27 cellular contexts compared by ENCODE assay signal in genomic region chr11:88259431-88259830, GRCh38.
"Had no signal": no experiment of that assay in that cellular context is flagged by ENCODE, and none has a peak within 500 bp of the region (broad histone marks: within the 10 kb centered on the region; RNA-seq: fewer than 3 reads in every experiment).

No MANE protein-coding gene starts in this region.

- ATAC-seq: stimulated activated effector memory CD8-positive, alpha-beta T cell treated with anti-CD3 and anti-CD28 coated beads, Interleukin-12 subunit alpha, Interleukin-12 subunit beta, amount 100 ng/mL, for 72 hours; stimulated activated memory B cell treated with anti-CD40 and anti-IgM and Interleukin-4, amounts not matched to agents 10 μg/mL and 1 μg/mL and 100 μg/mL, for 72 hours; stimulated activated naive B cell treated with anti-CD40 and anti-IgM and Interleukin-4, amounts not matched to agents 10 μg/mL and 1 μg/mL and 100 μg/mL, for 72 hours; stimulated activated naive CD8-positive, alpha-beta T cell treated with anti-CD3 and anti-CD28 coated beads, Interleukin-15, amount 100 ng/mL, for 72 hours; stimulated activated naive CD8-positive, alpha-beta T cell treated with anti-CD3 and anti-CD28 coated beads, Interleukin-15, Interleukin-2, amounts not matched to agents 100 U/mL and 50 U/mL, for 24 hours; upper lobe of right lung had no signal

- H3K36me3 ChIP-seq: suprapubic skin, thoracic aorta, thyroid gland, tibial artery, transverse colon, upper lobe of left lung, uterus, vagina had no signal

- H3K4me3 ChIP-seq: stomach, suprapubic skin, testis, thoracic aorta, thyroid gland, tibial artery, tibial nerve, transverse colon, upper lobe of left lung, upper lobe of right lung, uterus, vagina had no signal

- H3K9me3 ChIP-seq: testis, thyroid gland had no signal

- DNase-seq: stimulated activated CD4-positive, alpha-beta T cell treated with anti-CD3 and anti-CD28 coated beads, Interleukin-2, amount 100 ng/mL, for 48 hours; stimulated activated CD4-positive, alpha-beta T cell treated with anti-CD3 and anti-CD28 coated beads, Interleukin-4, amount 100 ng/mL, for 1 hour; stimulated activated CD4-positive, alpha-beta T cell treated with anti-CD3 and anti-CD28 coated beads, Interleukin-4, amount 100 ng/mL, for 24 hours; stimulated activated CD4-positive, alpha-beta T cell treated with anti-CD3 and anti-CD28 coated beads, Interleukin-4, amount 100 ng/mL, for 4 hours; stimulated activated CD8-positive, alpha-beta memory T cell treated with anti-CD3 and anti-CD28 coated beads, Interleukin-4, amount 100 ng/mL, for 48 hours; stimulated activated naive B cell treated with anti-CD40 and anti-IgM and Interleukin-4, amounts not matched to agents 10 μg/mL and 1 μg/mL and 100 μg/mL, for 72 hours; stimulated activated naive CD4-positive, alpha-beta T cell; stimulated activated naive CD4-positive, alpha-beta T cell treated with Interleukin-2 at 50 U/mL for 16 hours; stimulated activated naive CD8-positive, alpha-beta T cell treated with anti-CD3 and anti-CD28 coated beads, Interleukin-15, amount 100 ng/mL, for 72 hours; stimulated activated naive CD8-positive, alpha-beta T cell treated with anti-CD3 and anti-CD28 coated beads, Interleukin-15, Interleukin-2, amounts not matched to agents 100 U/mL and 50 U/mL, for 24 hours; stomach; substantia nigra; testis; thyroid gland; tibial artery; transverse colon; trophoblast cell; upper lobe of left lung; upper lobe of right lung; uterus had no signal

- FAIRE-seq: urothelium cell line had no signal

- H3K4me1 ChIP-seq: stomach, suprapubic skin, testis, thyroid gland, tibial artery, tibial nerve, transverse colon, upper lobe of left lung, upper lobe of right lung, uterus, vagina had no signal

- H3K27ac ChIP-seq: stomach, suprapubic skin, testis, thoracic aorta, thyroid gland, tibial artery, tibial nerve, transverse colon, upper lobe of left lung, upper lobe of right lung, uterus, vagina had no signal

- H3K27me3 ChIP-seq: stomach, suprapubic skin, testis, thyroid gland, tibial artery, tibial nerve, transverse colon, upper lobe of left lung, upper lobe of right lung, uterus, vagina had no signal
